In genomic region chr3:536417-536813, GRCh38 we compare ENCODE assay signal across 13 cellular contexts.
DNase-seq lines count a peak whose midpoint lies in the region; ATAC-seq and TF ChIP-seq lines count a peak whose summit lies in the region.
"Had no signal": no experiment of that assay in that cellular context is flagged by ENCODE, and none has a peak within 500 bp of the region (broad histone marks: within the 10 kb centered on the region; RNA-seq: fewer than 3 reads in every experiment).

No MANE protein-coding gene starts in this region.

- H3K36me3 Mint-ChIP-seq in activated B cell treated with CpG ODN at 0.5 μM for 24 hours (ENCODE audit: low read depth): no peaks in the 10 kb centered on the region

- intact Hi-C loops in activated B cell treated with CpG ODN at 0.5 μM for 24 hours (cut with micrococcal nuclease): no loop called here

- CTCF ChIA-PET in activated B cell treated with CpG ODN at 0.5 μM for 24 hours (lab: Charles Lee): no interaction called here

- H3K9me3 Mint-ChIP-seq in activated B cell treated with CpG ODN at 0.5 μM for 24 hours: peaks cover 10% of the 10 kb centered on the region

- POLR2A ChIA-PET in activated B cell treated with CpG ODN at 0.5 μM for 24 hours (lab: Charles Lee): no interaction called here

- no peaks in the 10 kb centered on the region for H3K4me1 Mint-ChIP-seq in activated B cell treated with CpG ODN at 0.5 μM for 24 hours

- H3K27ac Mint-ChIP-seq in activated B cell treated with CpG ODN at 0.5 μM for 24 hours: no peak overlapping the region

- H3K4me3 Mint-ChIP-seq in activated B cell treated with CpG ODN at 0.5 μM for 24 hours: peak overlapping the region; percentile 62

- TF ChIP-seq CTCF in activated B cell treated with CpG ODN at 0.5 μM for 24 hours (IDR thresholded peaks at IDR 0.05): no peak

- DNase-seq in activated B cell treated with CpG ODN at 0.5 μM for 24 hours (no peak), NCI-H2107 (lab: John Stamatoyannopoulos, UW) (no peak), cerebellar cortex (ENCODE audit: low spot score) (no peak), NCI-H1417 treated with DMSO at 0.1 percent for 48 hours (lab: John Stamatoyannopoulos, UW) (no peak)
- DNase-seq: activated naive CD4-positive, alpha-beta T cell treated with Interleukin-2 at 50 U/mL for 16 hours; Caco-2; NCI-H1694 treated with DMSO at 0.1 percent for 48 hours; OCI-M1 had no signal

- H3K4me3 ChIP-seq in iPS-11a (ENCODE audit: low read depth, low read length): peak overlapping the region; percentile 30
- H3K4me3 ChIP-seq in skin epidermis: peak overlapping the region in 5 of 7 experiments; percentile 10 to 43 (median 28)

- no peaks in the 10 kb centered on the region for H3K27me3 Mint-ChIP-seq in activated B cell treated with CpG ODN at 0.5 μM for 24 hours

- H3K27ac ChIP-seq in skin epidermis: peak overlapping the region in 1 of 21 experiments; percentile 24

- ATAC-seq in GM18907 (IDR thresholded peaks at IDR 0.05; ENCODE audit: unreplicated experiment) (peak; percentile 27), activated B cell treated with CpG ODN at 0.5 μM for 24 hours (ENCODE audit: low read depth) (no peak), GM21447 (IDR thresholded peaks at IDR 0.05; ENCODE audit: unreplicated experiment) (no peak)
- ATAC-seq: left lobe of liver had no signal
